12 cellular contexts compared by ENCODE assay signal in the genomic region with DNA sequence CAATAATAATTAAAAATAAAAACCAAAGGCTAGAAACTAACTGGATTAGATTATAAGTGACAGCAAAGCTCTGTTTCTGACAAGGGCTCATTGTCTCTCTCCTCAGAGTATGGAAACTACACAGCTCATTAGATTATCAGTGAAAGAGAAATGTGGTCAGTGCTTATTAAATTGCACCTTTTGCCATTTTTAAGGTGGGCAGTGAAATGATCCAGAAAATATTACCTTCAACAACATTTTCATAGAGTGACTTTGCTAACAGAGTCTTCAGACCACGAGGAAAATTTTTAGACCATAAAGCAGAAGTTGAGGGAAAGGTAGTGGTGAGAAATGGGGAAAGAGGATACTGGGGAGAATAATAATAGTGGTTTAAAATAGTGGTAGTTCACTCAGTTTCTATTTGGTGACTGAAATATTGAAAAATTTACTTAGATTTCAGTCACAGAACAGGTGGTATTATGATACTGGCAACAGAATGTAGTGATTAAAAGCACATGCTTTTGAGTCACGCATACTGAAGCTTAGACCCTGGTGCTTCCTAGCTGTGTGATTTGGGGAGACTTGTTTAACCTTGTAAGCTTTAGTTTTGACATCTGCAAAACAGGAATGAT.
DNase-seq lines count a peak whose midpoint lies in the region; ATAC-seq and TF ChIP-seq lines count a peak whose summit lies in the region.
"Had no signal": no experiment of that assay in that cellular context is flagged by ENCODE, and none has a peak within 500 bp of the region (broad histone marks: within the 10 kb centered on the region; RNA-seq: fewer than 3 reads in every experiment).

No MANE protein-coding gene starts in this region.

- peaks cover 30% of the 10 kb centered on the region for H3K4me1 Mint-ChIP-seq in brain

- intact Hi-C loops in Right ventricle myocardium inferior (cut with DNase I) = no loop called here

- H3K27me3 ChIP-seq in Peyer's patch = no peaks in the 10 kb centered on the region
- H3K27me3 ChIP-seq: BLaER1 treated with 17β-estradiol and CSF1 and Interleukin-3, amounts not matched to agents 10 nM and 100 nM; tibial nerve had no signal

- H3K9me3 ChIP-seq in Peyer's patch = no peaks in the 10 kb centered on the region
- H3K9me3 ChIP-seq: BLaER1 treated with 17β-estradiol and CSF1 and Interleukin-3, amounts not matched to agents 10 nM and 100 nM; tibial nerve had no signal

- peak overlapping the region; percentile 13 to 88 (median 73) for H3K27ac Mint-ChIP-seq in brain

- TF ChIP-seq CTCF in brain (conservative IDR thresholded peaks at IDR 0.05) = no peak
- TF ChIP-seq CTCF in Peyer's patch (IDR thresholded peaks at IDR 0.05) = no peak

- no peak overlapping the region for H3K4me3 ChIP-seq in Peyer's patch
- H3K4me3 ChIP-seq: BLaER1 treated with 17β-estradiol and CSF1 and Interleukin-3, amounts not matched to agents 10 nM and 100 nM; tibial nerve had no signal

- no peak overlapping the region for H3K27ac ChIP-seq in Peyer's patch
- H3K27ac ChIP-seq: BLaER1 treated with 17β-estradiol and CSF1 and Interleukin-3, amounts not matched to agents 10 nM and 100 nM; tibial nerve had no signal

- H3K36me3 Mint-ChIP-seq in brain = no peaks in the 10 kb centered on the region

- H3K27me3 Mint-ChIP-seq in brain = no peaks in the 10 kb centered on the region

- DNase-seq in Peyer's patch = no peak
- DNase-seq in iPS-NIHi7 (ENCODE audit: extremely low spot score) = no peak
- DNase-seq in Right ventricle myocardium inferior (ENCODE audit: missing footprints) = no peak
- DNase-seq in NCI-H748 treated with DMSO at 0.1 percent for 48 hours (lab: John Stamatoyannopoulos, UW) = no peak
- DNase-seq: erythroblast, NCI-H2029 had no signal

- no peaks in the 10 kb centered on the region for H3K4me1 ChIP-seq in Peyer's patch
- H3K4me1 ChIP-seq: tibial nerve had no signal

- TF ChIP-seq POLR2A in Peyer's patch (IDR thresholded peaks at IDR 0.05) = no peak

- H3K36me3 ChIP-seq in Peyer's patch = no peaks in the 10 kb centered on the region
- H3K36me3 ChIP-seq: BLaER1 treated with 17β-estradiol and CSF1 and Interleukin-3, amounts not matched to agents 10 nM and 100 nM; tibial nerve had no signal

- ATAC-seq in GM18519 (IDR thresholded peaks at IDR 0.05; ENCODE audit: low FRiP score, unreplicated experiment) = peak; percentile 84
- peak; percentile 88 for ATAC-seq in GM21526 (IDR thresholded peaks at IDR 0.05; ENCODE audit: low FRiP score, unreplicated experiment)
- ATAC-seq in HG03103 (IDR thresholded peaks at IDR 0.05; ENCODE audit: low read depth, unreplicated experiment) = peak; percentile 78
- no peak for ATAC-seq in Right ventricle myocardium inferior

- peak overlapping the region in 1 of 5 experiments; percentile 4 for H3K4me3 Mint-ChIP-seq in brain

- H3K9me3 Mint-ChIP-seq in brain = no peaks in the 10 kb centered on the region
